ENCODE assay signal across 8 cellular contexts in the genomic region with DNA sequence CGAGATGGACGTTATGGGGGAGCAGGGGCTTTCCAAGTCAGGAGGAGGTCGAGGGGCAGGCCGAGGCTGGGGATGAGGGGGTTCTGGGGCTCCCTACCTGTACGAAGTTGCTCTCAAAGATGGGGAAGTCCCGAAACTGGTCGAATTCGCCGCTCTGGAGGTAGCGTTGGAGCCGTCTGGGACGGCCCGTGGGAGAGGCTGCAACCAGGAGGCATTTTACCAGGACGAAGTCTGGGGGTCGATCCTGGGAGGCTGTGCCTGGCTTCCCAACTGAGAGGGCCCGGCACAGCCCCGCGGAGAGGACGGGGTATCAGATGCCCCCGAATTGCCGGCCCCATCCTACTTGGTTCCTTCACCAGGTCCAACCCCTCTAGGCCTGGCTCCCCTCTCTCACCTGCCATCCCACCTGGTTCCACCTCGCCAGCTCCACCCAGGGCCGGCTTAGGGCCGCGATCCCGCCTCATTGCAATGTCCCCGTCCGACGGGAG. TPM values are rescaled to one million over a fixed set of nuclear protein-coding genes. Genes with fewer than 3 reads are reported as not detected.
A peak's percentile ranks its signal among the peaks of the same experiment; 100 is the strongest.
DNase-seq lines count a peak whose midpoint lies in the region; ATAC-seq and TF ChIP-seq lines count a peak whose summit lies in the region.

No MANE protein-coding gene starts in this region.

- peaks cover 18% of the 10 kb centered on the region for H3K4me1 Mint-ChIP-seq in brain
- H3K4me1 Mint-ChIP-seq in naive thymus-derived CD4-positive, alpha-beta T cell, result peaks cover 21 to 31% (median 27%) of the 10 kb centered on the region in 7 donors

- H3K27ac ChIP-seq in naive thymus-derived CD4-positive, alpha-beta T cell (ENCODE audit: low read depth, low read length), result peak overlapping the region; percentile 16
- H3K27ac ChIP-seq in PC-3 (ENCODE audit: low read length), result no peak overlapping the region

- H3K79me2 ChIP-seq in PC-3 (ENCODE audit: low read length), result peaks cover 31% of the 10 kb centered on the region

- no peaks in the 10 kb centered on the region for H3K27me3 ChIP-seq in naive thymus-derived CD4-positive, alpha-beta T cell (ENCODE audit: control insufficient read depth in 2 of 2, insufficient read depth in 2 of 2, low read length in 2 of 2)
- no peaks in the 10 kb centered on the region for H3K27me3 ChIP-seq in PC-3 (ENCODE audit: low read length)

- H3K27ac Mint-ChIP-seq in brain, result peak overlapping the region in 2 of 5 experiments; percentile 80 to 98
- H3K27ac Mint-ChIP-seq in naive thymus-derived CD4-positive, alpha-beta T cell, result peak overlapping the region; percentile 88 to 98 (median 96)

- TF ChIP-seq CTCF in AG04449 (IDR thresholded peaks at IDR 0.05; ENCODE audit: insufficient read depth, low read length, missing control alignments), result no peak
- no peak for TF ChIP-seq CTCF in brain (conservative IDR thresholded peaks at IDR 0.05)
- no peak for TF ChIP-seq CTCF in PC-3 (conservative IDR thresholded peaks at IDR 0.05; ENCODE audit: low read depth, low read length)

- H3K4me2 ChIP-seq in PC-3 (ENCODE audit: low read length), result no peak overlapping the region

- intact Hi-C loops in naive thymus-derived CD4-positive, alpha-beta T cell (cut with micrococcal nuclease), result loop anchor here (1.0 kb wide), 9 partner anchors 36 to 450 kb away; a partner anchor contains a TSS
- intact Hi-C loops in PC-3 (cut with micrococcal nuclease), result no loop called here

- peaks cover 0 to 34% (median 0%) of the 10 kb centered on the region in 3 experiments for H3K36me3 ChIP-seq in naive thymus-derived CD4-positive, alpha-beta T cell (ENCODE audit: control insufficient read depth in 2 of 3, insufficient read depth in 3 of 3, low read length in 3 of 3)
- H3K36me3 ChIP-seq in PC-3 (ENCODE audit: low read depth, low read length), result peaks cover 13% of the 10 kb centered on the region; the same call in 1 of the 2 replicates

- BruUV-seq in PC-3 (replicated peaks; lab: Mats Ljungman, UMichigan), result no TSS peak

- DNase-seq in AG04449 (ENCODE audit: low read depth, low spot score) (no peak), PC-3 (no peak), NCI-H2171 (lab: John Stamatoyannopoulos, UW) (no peak)
- peak in 1 of 9 donors; percentile 6 for DNase-seq in naive thymus-derived CD4-positive, alpha-beta T cell
- no peak for DNase-seq in effector CD4-positive, alpha-beta T cell

- peaks cover 8% of the 10 kb centered on the region for H3K27me3 Mint-ChIP-seq in brain
- H3K27me3 Mint-ChIP-seq in naive thymus-derived CD4-positive, alpha-beta T cell, result no peaks in the 10 kb centered on the region

- peaks cover 14 to 19% of the 10 kb centered on the region in 2 donors for H3K4me1 ChIP-seq in naive thymus-derived CD4-positive, alpha-beta T cell (ENCODE audit: control insufficient read depth in 2 of 2, insufficient read depth in 2 of 2, low read length in 2 of 2)
- H3K4me1 ChIP-seq in PC-3 (ENCODE audit: insufficient read depth, low read length), result peaks cover 8% of the 10 kb centered on the region

- no peaks in the 10 kb centered on the region for H3K9me3 ChIP-seq in naive thymus-derived CD4-positive, alpha-beta T cell (ENCODE audit: control insufficient read depth in 2 of 3, low read length in 3 of 3)
- H3K9me3 ChIP-seq in PC-3 (ENCODE audit: low read length), result no peaks in the 10 kb centered on the region

- ATAC-seq in HG02763 (IDR thresholded peaks at IDR 0.05; ENCODE audit: unreplicated experiment), result peak; percentile 24
- ATAC-seq in naive thymus-derived CD4-positive, alpha-beta T cell, result no peak
- ATAC-seq in PC-3, result no peak
- no peak for ATAC-seq in HG03025 (IDR thresholded peaks at IDR 0.05; ENCODE audit: low FRiP score, unreplicated experiment)

- no peak overlapping the region for H3K9ac ChIP-seq in PC-3 (ENCODE audit: low read length)

- H2AFZ ChIP-seq in PC-3 (ENCODE audit: low read length), result no peak overlapping the region

- peak overlapping the region in 3 of 5 experiments; percentile 97 to 99 (median 98) for H3K4me3 Mint-ChIP-seq in brain
- peak overlapping the region; percentile 94 to 99 (median 98) for H3K4me3 Mint-ChIP-seq in naive thymus-derived CD4-positive, alpha-beta T cell

- no peaks in the 10 kb centered on the region for H3F3A ChIP-seq in PC-3 (ENCODE audit: low read length, unreplicated experiment)

- peaks cover 33% of the 10 kb centered on the region for H3K36me3 Mint-ChIP-seq in brain
- peaks cover 3 to 11% (median 8%) of the 10 kb centered on the region in 5 donors for H3K36me3 Mint-ChIP-seq in naive thymus-derived CD4-positive, alpha-beta T cell

- POLR2A ChIA-PET in AG04449 (lab: Yijun Ruan, JAX), result no interaction called here
- POLR2A ChIA-PET in naive thymus-derived CD4-positive, alpha-beta T cell (lab: Charles Lee), result interaction anchor here (0.6 kb wide), 1 partner anchor 35 kb away, joined by 3 read pairs; a partner anchor contains a TSS
- POLR2A ChIA-PET in PC-3 (lab: Charles Lee; ENCODE audit: unreplicated experiment), result no interaction called here

- peak overlapping the region; percentile 91; the same call in 1 of the 2 replicates for H3K4me3 ChIP-seq in AG04449 (ENCODE audit: low read depth, low read length)
- peak overlapping the region; percentile 96 for H3K4me3 ChIP-seq in naive thymus-derived CD4-positive, alpha-beta T cell (ENCODE audit: low read length)
- H3K4me3 ChIP-seq in PC-3 (ENCODE audit: low read length), result no peak overlapping the region

- no peaks in the 10 kb centered on the region for H3K9me2 ChIP-seq in PC-3 (replicated peaks; ENCODE audit: low read length)

- peaks cover 21% of the 10 kb centered on the region for H4K20me1 ChIP-seq in PC-3 (ENCODE audit: low read length)

- CTCF ChIA-PET in AG04449 (lab: Yijun Ruan, JAX) (interaction anchor here (1.1 to 3.9 kb wide), 3 partner anchors 10 to 15 kb away, joined by 5 to 35 read pairs (median 5); no protein-coding TSS in a partner anchor), PC-3 (lab: Charles Lee) (no interaction called here)
- CTCF ChIA-PET in naive thymus-derived CD4-positive, alpha-beta T cell (lab: Charles Lee), result no interaction called here

- peaks cover 3 to 65% (median 28%) of the 10 kb centered on the region in 5 experiments for H3K9me3 Mint-ChIP-seq in brain
- H3K9me3 Mint-ChIP-seq in naive thymus-derived CD4-positive, alpha-beta T cell, result peaks cover 0 to 10% (median 0%) of the 10 kb centered on the region in 11 donors

RNA-seq across cellular contexts. Expression of a gene that starts 0.5 kb away (rescaled TPM):
- 171 TPM for polyA plus RNA-seq in brain (ENCODE audit: insufficient read depth, low read depth, low replicate concordance)
- total RNA-seq in naive thymus-derived CD4-positive, alpha-beta T cell, result 10 to 100 TPM; 75.5 to 95.2 (median 88.1) TPM
- polyA plus RNA-seq in naive thymus-derived CD4-positive, alpha-beta T cell, result 10 to 100 TPM in 1 of 2 donors, 1 to 10 TPM in 1; 8.7 to 11.0 TPM
- 228 and 286 TPM in 2 replicates for total RNA-seq in PC-3 (2014; rRNA removed)

RNA-seq across cellular contexts. Expression of a gene that starts 0.9 kb away (rescaled TPM):
- polyA plus RNA-seq in brain (ENCODE audit: insufficient read depth, low read depth, low replicate concordance), result 15.9 TPM
- under 1 TPM in 4 of 5 experiments, not detected in 1; 0.59 to 0.93 (median 0.68) TPM for total RNA-seq in naive thymus-derived CD4-positive, alpha-beta T cell
- polyA plus RNA-seq in naive thymus-derived CD4-positive, alpha-beta T cell, result 1 to 10 TPM in 1 of 2 donors, under 1 TPM in 1; 0.77 to 3.1 TPM
- total RNA-seq in PC-3 (2014; rRNA removed), result 3.5 and 6.2 TPM in 2 replicates

RNA-seq across cellular contexts. Expression of a gene that starts 35.2 kb away (rescaled TPM):
- 36.8 TPM for polyA plus RNA-seq in brain (ENCODE audit: insufficient read depth, low read depth, low replicate concordance)
- total RNA-seq in naive thymus-derived CD4-positive, alpha-beta T cell, result 10 to 100 TPM; 13.0 to 45.9 (median 22.7) TPM
- 10 to 100 TPM; 17.8 to 18.8 TPM for polyA plus RNA-seq in naive thymus-derived CD4-positive, alpha-beta T cell
- 60.8 and 71.5 TPM in 2 replicates for total RNA-seq in PC-3 (2014; rRNA removed)

RNA-seq across cellular contexts. Expression of a gene that starts 37.9 kb away (rescaled TPM):
- 58.1 TPM for polyA plus RNA-seq in brain (ENCODE audit: insufficient read depth, low read depth, low replicate concordance)
- total RNA-seq in naive thymus-derived CD4-positive, alpha-beta T cell, result not detected
- polyA plus RNA-seq in naive thymus-derived CD4-positive, alpha-beta T cell, result not detected
- total RNA-seq in PC-3 (2014; rRNA removed), result not detected in 2 replicates

RNA-seq across cellular contexts. Expression of a gene that starts 43.1 kb away (rescaled TPM):
- not detected for polyA plus RNA-seq in brain (ENCODE audit: insufficient read depth, low read depth, low replicate concordance)
- total RNA-seq in naive thymus-derived CD4-positive, alpha-beta T cell, result under 1 TPM in 2 of 5 experiments, not detected in 3; 0.39 to 0.92 TPM
- not detected for polyA plus RNA-seq in naive thymus-derived CD4-positive, alpha-beta T cell
- total RNA-seq in PC-3 (2014; rRNA removed), result not detected in 2 replicates
